In genomic region chr12:7581046-7581445, GRCh38 we compare ENCODE assay signal across 21 cellular contexts.
A peak's percentile ranks its signal among the peaks of the same experiment; 100 is the strongest.
DNase-seq lines count a peak whose midpoint lies in the region; ATAC-seq, FAIRE-seq and TF ChIP-seq lines count a peak whose summit lies in the region.
"Had no signal": no experiment of that assay in that cellular context is flagged by ENCODE, and none has a peak within 500 bp of the region (broad histone marks: within the 10 kb centered on the region; RNA-seq: fewer than 3 reads in every experiment).

No MANE protein-coding gene starts in this region.

- H3K9me3 ChIP-seq in liver (ENCODE audit: control insufficient read depth in 4 of 4, low read length in 3 of 4) = no peaks in the 10 kb centered on the region
- H3K9me3 ChIP-seq in HepG2 (ENCODE audit: low read length) = no peaks in the 10 kb centered on the region
- H3K9me3 ChIP-seq: A549 had no signal

- H3K79me2 ChIP-seq in HepG2 (ENCODE audit: insufficient read depth, low read length) = no peaks in the 10 kb centered on the region

- no peak for FAIRE-seq in HepG2 (lab: Jason Lieb, UNC)
- FAIRE-seq: A549, D721Med, G401.6, GM12891 had no signal

- BruUV-seq in HepG2 (replicated peaks; lab: Mats Ljungman, UMichigan) = no TSS peak

- TF ChIP-seq POLR2A in HepG2 (IDR thresholded peaks at IDR 0.05; ENCODE audit: insufficient read depth in 1 of 2, low read depth in 2 of 2, low read length in 2 of 2) = no peak

- POLR2A ChIA-PET in HepG2 (lab: Yijun Ruan, JAX) = no interaction called here

- H3K4me3 ChIP-seq in liver (ENCODE audit: low read depth in 1 of 3, low read length in 3 of 3) (no peak overlapping the region), HepG2 (replicated peaks in 1 of 3; ENCODE audit: insufficient read depth in 1 of 3, low read depth in 2 of 3, low read length in 3 of 3) (no peak overlapping the region)
- H3K4me3 ChIP-seq: A549; BLaER1 treated with 17β-estradiol and CSF1 and Interleukin-3, amounts not matched to agents 10 nM and 100 nM had no signal

- no peaks in the 10 kb centered on the region for H3K4me1 ChIP-seq in liver (ENCODE audit: control insufficient read depth in 4 of 4, insufficient read depth in 4 of 4, low read length in 3 of 4)
- no peaks in the 10 kb centered on the region for H3K4me1 ChIP-seq in HepG2 (ENCODE audit: insufficient read depth, low read length)
- H3K4me1 ChIP-seq: A549, Caco-2 had no signal

- H2AFZ ChIP-seq in HepG2 (ENCODE audit: low read length) = no peak overlapping the region

- ATAC-seq in HepG2 = no peak
- ATAC-seq in left lobe of liver = peak; percentile 73
- ATAC-seq in GM18520 (IDR thresholded peaks at IDR 0.05; ENCODE audit: unreplicated experiment) = no peak
- ATAC-seq: A549; CD8-positive, alpha-beta T cell had no signal

- H3K9ac ChIP-seq in liver (ENCODE audit: low read depth in 1 of 2, low read length in 2 of 2) (no peak overlapping the region), HepG2 (ENCODE audit: insufficient read depth, low read depth, low read length) (no peak overlapping the region)
- H3K9ac ChIP-seq: BLaER1 treated with 17β-estradiol and CSF1 and Interleukin-3, amounts not matched to agents 10 nM and 100 nM had no signal

- H3K36me3 ChIP-seq in liver (ENCODE audit: control insufficient read depth in 4 of 4, insufficient read depth in 3 of 4, low read depth in 1 of 4, low read length in 3 of 4) (no peaks in the 10 kb centered on the region), HepG2 (replicated peaks in 1 of 2; ENCODE audit: control insufficient read depth in 1 of 2, insufficient read depth in 2 of 2, low read length in 2 of 2) (no peaks in the 10 kb centered on the region)

- H3K27me3 ChIP-seq in liver (ENCODE audit: control insufficient read depth in 4 of 4, insufficient read depth in 4 of 4, low read length in 3 of 4) = no peaks in the 10 kb centered on the region
- H3K27me3 ChIP-seq in HepG2 (ENCODE audit: control insufficient read depth in 1 of 2, insufficient read depth in 2 of 2, low read length in 2 of 2) = no peaks in the 10 kb centered on the region
- H3K27me3 ChIP-seq: BLaER1 treated with 17β-estradiol and CSF1 and Interleukin-3, amounts not matched to agents 10 nM and 100 nM had no signal

- WGBS in liver = 25% methylated on average over 2 of the region's 2 CpGs
- 6% methylated on average over 2 of the region's 2 CpGs for WGBS in HepG2 (ENCODE audit: low lambda C conversion rate)

- H3K4me2 ChIP-seq in HepG2 (ENCODE audit: low read depth, low read length) = no peak overlapping the region
- H3K4me2 ChIP-seq: A549 had no signal

- in situ Hi-C loops in HepG2 (cut with HindIII; ENCODE audit: extremely low pct_ligation_motif_present, low pct_unique_long_range_greater_than_20kb) = no loop called here

- intact Hi-C loops in HepG2 (cut with micrococcal nuclease; ENCODE audit: unreplicated experiment) = no loop called here

- H3K27ac ChIP-seq in liver (ENCODE audit: low read depth in 1 of 2, low read length in 2 of 2) = no peak overlapping the region
- H3K27ac ChIP-seq in HepG2 (ENCODE audit: extremely low read length, insufficient read depth, low read length) = no peak overlapping the region
- H3K27ac ChIP-seq: 22Rv1, A549, C4-2B had no signal

- H4K20me1 ChIP-seq in HepG2 (ENCODE audit: insufficient read depth, low read length) = no peaks in the 10 kb centered on the region
- H4K20me1 ChIP-seq: BLaER1 treated with 17β-estradiol and CSF1 and Interleukin-3, amounts not matched to agents 10 nM and 100 nM had no signal

- TF ChIP-seq CTCF in liver (IDR thresholded peaks at IDR 0.05; ENCODE audit: low read depth, low read length, missing input control) (no peak), HepG2 (CRISPR knock-in tag; IDR thresholded peaks at IDR 0.05) (no peak)

- TF ChIP-seq RAD21 in liver (IDR thresholded peaks at IDR 0.05) (no peak), HepG2 (CRISPR knock-in tag; IDR thresholded peaks at IDR 0.05) (no peak)

- peak; percentile 16 for DNase-seq in DMS53 (lab: John Stamatoyannopoulos, UW)
- no peak for DNase-seq in DMS53 treated with DMSO at 0.1 percent for 48 hours (lab: John Stamatoyannopoulos, UW; ENCODE audit: unreplicated experiment)
- DNase-seq in HepG2 (ENCODE audit: low spot score) = no peak
- no peak for DNase-seq in left lobe of liver (ENCODE audit: low spot score)
- DNase-seq in NCI-H1694 (lab: John Stamatoyannopoulos, UW) = no peak
- DNase-seq: AML-193; Caco-2; Calu3; CD4-positive, alpha-beta T cell; CD8-positive, alpha-beta T cell; DMS79 treated with DMSO at 0.1 percent for 48 hours; GF-D8 had no signal

- no peak for TF ChIP-seq EP300 in HepG2 (IDR thresholded peaks at IDR 0.05; ENCODE audit: low read depth in 2 of 2, low read length in 2 of 2)
- no peak for TF ChIP-seq EP300 in HepG2 (CRISPR knock-in tag; IDR thresholded peaks at IDR 0.05; ENCODE audit: borderline replicate concordance)

- CTCF ChIA-PET in HepG2 (lab: Yijun Ruan, JAX; ENCODE audit: low intra/inter-chr PET ratio, low total read pairs) = no interaction called here

TF ChIP-seq in liver, 16 proteins besides CTCF, POLR2A, EP300 and RAD21:
- TF ChIP-seq SP1 (IDR thresholded peaks at IDR 0.05) (no peak), EGR1 (IDR thresholded peaks at IDR 0.05; ENCODE audit: low read depth in 2 of 2) (no peak), NR2F2 (IDR thresholded peaks at IDR 0.05) (no peak), HNF4A (conservative IDR thresholded peaks at IDR 0.05) (peak; percentile 39 to 49), YY1 (IDR thresholded peaks at IDR 0.05) (no peak), JUND (IDR thresholded peaks at IDR 0.05) (no peak), MAX (IDR thresholded peaks at IDR 0.05) (no peak), FOXA2 (IDR thresholded peaks at IDR 0.05) (peak; percentile 22), HNF4G (IDR thresholded peaks at IDR 0.05) (no peak), ZBTB33 (IDR thresholded peaks at IDR 0.05) (no peak), TAF1 (conservative IDR thresholded peaks at IDR 0.05) (no peak), RXRA (IDR thresholded peaks at IDR 0.05) (no peak)

TF ChIP-seq in HepG2, 621 proteins besides CTCF, POLR2A, EP300 and RAD21 (continues in another document):
- TF ChIP-seq SP140L (CRISPR knock-in tag; IDR thresholded peaks at IDR 0.05; ENCODE audit: borderline replicate concordance) = no peak
- TF ChIP-seq SKIL (CRISPR knock-in tag; IDR thresholded peaks at IDR 0.05; ENCODE audit: borderline replicate concordance) = no peak
- no peak for TF ChIP-seq ZNF777 (CRISPR knock-in tag; IDR thresholded peaks at IDR 0.05)
- TF ChIP-seq ZNF558 (CRISPR knock-in tag; IDR thresholded peaks at IDR 0.05; ENCODE audit: borderline replicate concordance) = no peak
- no peak for TF ChIP-seq SRY (CRISPR knock-in tag; IDR thresholded peaks at IDR 0.05)
- no peak for TF ChIP-seq AHDC1 (CRISPR knock-in tag; IDR thresholded peaks at IDR 0.05; ENCODE audit: borderline replicate concordance)
